In the genomic region with DNA sequence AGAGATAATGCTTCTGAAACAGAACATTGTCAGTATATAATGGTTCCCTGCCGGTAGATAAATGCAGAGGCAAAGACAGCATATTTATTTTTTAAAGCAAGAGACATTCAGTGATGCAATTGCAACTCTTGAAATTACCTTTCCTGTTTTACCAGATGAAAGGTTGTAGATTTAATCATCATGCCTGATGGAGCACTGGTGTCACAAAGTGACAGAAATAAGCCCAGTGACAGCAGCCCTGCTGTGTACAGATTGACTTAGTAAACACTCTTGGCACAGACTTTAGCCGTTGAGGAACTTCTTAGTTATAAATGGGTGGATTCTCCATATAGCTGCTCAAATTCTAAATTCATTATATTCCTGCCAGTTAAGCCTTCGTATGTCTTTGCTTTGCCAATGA, we compare ENCODE assay signal across 1 cellular context.
TF ChIP-seq lines count a peak whose summit lies in the region.

No MANE protein-coding gene starts in this region.

TF ChIP-seq in SK-N-SH, 30 proteins besides CTCF, POLR2A, EP300 and RAD21:
- TF ChIP-seq, protein P1, sequence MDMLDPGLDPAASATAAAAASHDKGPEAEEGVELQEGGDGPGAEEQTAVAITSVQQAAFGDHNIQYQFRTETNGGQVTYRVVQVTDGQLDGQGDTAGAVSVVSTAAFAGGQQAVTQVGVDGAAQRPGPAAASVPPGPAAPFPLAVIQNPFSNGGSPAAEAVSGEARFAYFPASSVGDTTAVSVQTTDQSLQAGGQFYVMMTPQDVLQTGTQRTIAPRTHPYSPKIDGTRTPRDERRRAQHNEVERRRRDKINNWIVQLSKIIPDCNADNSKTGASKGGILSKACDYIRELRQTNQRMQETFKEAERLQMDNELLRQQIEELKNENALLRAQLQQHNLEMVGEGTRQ (IDR thresholded peaks at IDR 0.05; ENCODE audit: borderline replicate concordance, low read depth, low read length): no peak
- TF ChIP-seq CHD2 (IDR thresholded peaks at IDR 0.05; ENCODE audit: low read length, partially characterized antibody) (no peak), TCF12 (IDR thresholded peaks at IDR 0.05) (no peak), MXI1 (IDR thresholded peaks at IDR 0.05; ENCODE audit: low read depth, low read length) (no peak), YY1 (IDR thresholded peaks at IDR 0.05; ENCODE audit: low read depth) (no peak), FOXJ3 (CRISPR knock-in tag; IDR thresholded peaks at IDR 0.05) (no peak), NFIC (IDR thresholded peaks at IDR 0.05; ENCODE audit: borderline replicate concordance) (no peak), GATA2 (CRISPR knock-in tag; IDR thresholded peaks at IDR 0.05) (no peak)
- TF ChIP-seq, protein P2, sequence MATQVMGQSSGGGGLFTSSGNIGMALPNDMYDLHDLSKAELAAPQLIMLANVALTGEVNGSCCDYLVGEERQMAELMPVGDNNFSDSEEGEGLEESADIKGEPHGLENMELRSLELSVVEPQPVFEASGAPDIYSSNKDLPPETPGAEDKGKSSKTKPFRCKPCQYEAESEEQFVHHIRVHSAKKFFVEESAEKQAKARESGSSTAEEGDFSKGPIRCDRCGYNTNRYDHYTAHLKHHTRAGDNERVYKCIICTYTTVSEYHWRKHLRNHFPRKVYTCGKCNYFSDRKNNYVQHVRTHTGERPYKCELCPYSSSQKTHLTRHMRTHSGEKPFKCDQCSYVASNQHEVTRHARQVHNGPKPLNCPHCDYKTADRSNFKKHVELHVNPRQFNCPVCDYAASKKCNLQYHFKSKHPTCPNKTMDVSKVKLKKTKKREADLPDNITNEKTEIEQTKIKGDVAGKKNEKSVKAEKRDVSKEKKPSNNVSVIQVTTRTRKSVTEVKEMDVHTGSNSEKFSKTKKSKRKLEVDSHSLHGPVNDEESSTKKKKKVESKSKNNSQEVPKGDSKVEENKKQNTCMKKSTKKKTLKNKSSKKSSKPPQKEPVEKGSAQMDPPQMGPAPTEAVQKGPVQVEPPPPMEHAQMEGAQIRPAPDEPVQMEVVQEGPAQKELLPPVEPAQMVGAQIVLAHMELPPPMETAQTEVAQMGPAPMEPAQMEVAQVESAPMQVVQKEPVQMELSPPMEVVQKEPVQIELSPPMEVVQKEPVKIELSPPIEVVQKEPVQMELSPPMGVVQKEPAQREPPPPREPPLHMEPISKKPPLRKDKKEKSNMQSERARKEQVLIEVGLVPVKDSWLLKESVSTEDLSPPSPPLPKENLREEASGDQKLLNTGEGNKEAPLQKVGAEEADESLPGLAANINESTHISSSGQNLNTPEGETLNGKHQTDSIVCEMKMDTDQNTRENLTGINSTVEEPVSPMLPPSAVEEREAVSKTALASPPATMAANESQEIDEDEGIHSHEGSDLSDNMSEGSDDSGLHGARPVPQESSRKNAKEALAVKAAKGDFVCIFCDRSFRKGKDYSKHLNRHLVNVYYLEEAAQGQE (IDR thresholded peaks at IDR 0.05; ENCODE audit: low read depth, low read length): no peak
- TF ChIP-seq, protein P3, sequence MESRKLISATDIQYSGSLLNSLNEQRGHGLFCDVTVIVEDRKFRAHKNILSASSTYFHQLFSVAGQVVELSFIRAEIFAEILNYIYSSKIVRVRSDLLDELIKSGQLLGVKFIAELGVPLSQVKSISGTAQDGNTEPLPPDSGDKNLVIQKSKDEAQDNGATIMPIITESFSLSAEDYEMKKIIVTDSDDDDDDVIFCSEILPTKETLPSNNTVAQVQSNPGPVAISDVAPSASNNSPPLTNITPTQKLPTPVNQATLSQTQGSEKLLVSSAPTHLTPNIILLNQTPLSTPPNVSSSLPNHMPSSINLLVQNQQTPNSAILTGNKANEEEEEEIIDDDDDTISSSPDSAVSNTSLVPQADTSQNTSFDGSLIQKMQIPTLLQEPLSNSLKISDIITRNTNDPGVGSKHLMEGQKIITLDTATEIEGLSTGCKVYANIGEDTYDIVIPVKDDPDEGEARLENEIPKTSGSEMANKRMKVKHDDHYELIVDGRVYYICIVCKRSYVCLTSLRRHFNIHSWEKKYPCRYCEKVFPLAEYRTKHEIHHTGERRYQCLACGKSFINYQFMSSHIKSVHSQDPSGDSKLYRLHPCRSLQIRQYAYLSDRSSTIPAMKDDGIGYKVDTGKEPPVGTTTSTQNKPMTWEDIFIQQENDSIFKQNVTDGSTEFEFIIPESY (IDR thresholded peaks at IDR 0.05; ENCODE audit: borderline replicate concordance, low read depth): no peak
